ENCODE assay signal across 1 cellular context in the genomic region with DNA sequence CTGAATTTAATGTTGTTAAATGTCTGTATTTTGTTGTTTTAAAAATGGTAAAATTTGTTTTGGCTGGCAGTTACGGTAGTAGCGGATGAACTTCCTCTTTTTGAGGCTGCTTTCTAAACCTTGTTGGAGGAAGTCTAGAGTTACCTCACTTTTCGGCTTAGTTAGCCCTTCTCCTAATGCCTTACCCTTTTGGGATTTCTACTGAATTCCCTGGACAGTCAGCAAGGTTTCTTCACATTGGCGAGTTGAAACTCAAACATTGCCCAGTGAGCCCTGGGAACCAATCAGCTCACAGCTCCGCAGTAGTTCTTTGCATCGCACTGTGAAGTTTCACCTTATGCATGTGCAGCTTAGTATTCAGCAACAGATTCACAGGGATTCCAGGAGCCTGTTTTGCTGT.
TF ChIP-seq lines count a peak whose summit lies in the region.

No MANE protein-coding gene starts in this region.

TF ChIP-seq in H1, 55 proteins besides CTCF, POLR2A, EP300 and RAD21:
- no peak for TF ChIP-seq JUN (IDR thresholded peaks at IDR 0.05; ENCODE audit: low read depth, low read length)
- TF ChIP-seq CBX5 (IDR thresholded peaks at IDR 0.05; ENCODE audit: low read depth, low read length) = no peak
- TF ChIP-seq, protein P1, sequence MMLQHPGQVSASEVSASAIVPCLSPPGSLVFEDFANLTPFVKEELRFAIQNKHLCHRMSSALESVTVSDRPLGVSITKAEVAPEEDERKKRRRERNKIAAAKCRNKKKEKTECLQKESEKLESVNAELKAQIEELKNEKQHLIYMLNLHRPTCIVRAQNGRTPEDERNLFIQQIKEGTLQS (IDR thresholded peaks at IDR 0.05; ENCODE audit: insufficient read depth, low read depth, low read length) = no peak
- no peak for TF ChIP-seq NANOG (IDR thresholded peaks at IDR 0.05; ENCODE audit: insufficient read depth, low read depth, low read length, poor library complexity, severe bottlenecking)
